ENCODE assay signal across 11 cellular contexts in genomic region chr4:101418466-101418865, GRCh38.
DNase-seq lines count a peak whose midpoint lies in the region; ATAC-seq and TF ChIP-seq lines count a peak whose summit lies in the region.
"Had no signal": no experiment of that assay in that cellular context is flagged by ENCODE, and none has a peak within 500 bp of the region (broad histone marks: within the 10 kb centered on the region; RNA-seq: fewer than 3 reads in every experiment).

No MANE protein-coding gene starts in this region.

- TF ChIP-seq CTCF in DND-41 (IDR thresholded peaks at IDR 0.05; ENCODE audit: borderline replicate concordance, extremely low read depth, low read length, poor library complexity, severe bottlenecking) (no peak), KMS-11 (conservative IDR thresholded peaks at IDR 0.05; ENCODE audit: low read depth, low read length) (no peak), foreskin keratinocyte (conservative IDR thresholded peaks at IDR 0.05) (no peak)

- peaks cover 13% of the 10 kb centered on the region for H3K27me3 Mint-ChIP-seq in activated naive CD8-positive, alpha-beta T cell treated with anti-CD3 and anti-CD28 coated beads, Interleukin-2, amount 10 ng/mL, durations not matched to agents 7 days and 5 days

- H2AFZ ChIP-seq in DND-41 (ENCODE audit: low read depth, low read length), result no peak overlapping the region
- H2AFZ ChIP-seq in KMS-11 (ENCODE audit: low read depth), result peak overlapping the region; percentile 10; the same call in 1 of the 2 replicates

- no peaks in the 10 kb centered on the region for H3K27me3 ChIP-seq in BLaER1
- no peaks in the 10 kb centered on the region for H3K27me3 ChIP-seq in DND-41 (ENCODE audit: insufficient read depth, low read length, poor library complexity)
- no peaks in the 10 kb centered on the region for H3K27me3 ChIP-seq in KMS-11 (ENCODE audit: insufficient read depth, low read depth)
- H3K27me3 ChIP-seq in foreskin keratinocyte, result no peaks in the 10 kb centered on the region
- H3K27me3 ChIP-seq: tibial nerve had no signal

- H3K36me3 ChIP-seq in BLaER1, result 0 out of 2 replicates have a peak, but pooled peaks cover 5% of the 10 kb centered on the region
- no peaks in the 10 kb centered on the region for H3K36me3 ChIP-seq in DND-41 (ENCODE audit: insufficient read depth, low read length)
- H3K36me3 ChIP-seq in KMS-11 (ENCODE audit: insufficient read depth), result no peaks in the 10 kb centered on the region
- H3K36me3 ChIP-seq: tibial nerve had no signal

- H3K9me3 ChIP-seq in BLaER1 (peaks cover 20% of the 10 kb centered on the region), DND-41 (ENCODE audit: insufficient read depth, low read length, severe bottlenecking) (peaks cover 2% of the 10 kb centered on the region)
- H3K9me3 ChIP-seq: tibial nerve had no signal

- peaks cover 8% of the 10 kb centered on the region for H3K36me3 Mint-ChIP-seq in activated naive CD8-positive, alpha-beta T cell treated with anti-CD3 and anti-CD28 coated beads, Interleukin-2, amount 10 ng/mL, durations not matched to agents 7 days and 5 days

- peak overlapping the region; percentile 80 for H3K4me2 ChIP-seq in BLaER1
- H3K4me2 ChIP-seq in DND-41 (ENCODE audit: insufficient read depth, low read length), result peak overlapping the region; percentile 50
- H3K4me2 ChIP-seq in KMS-11, result peak overlapping the region; percentile 90

- H3K27ac Mint-ChIP-seq in activated naive CD8-positive, alpha-beta T cell treated with anti-CD3 and anti-CD28 coated beads, Interleukin-2, amount 10 ng/mL, durations not matched to agents 7 days and 5 days, result peak overlapping the region; percentile 65

- H3K4me3 ChIP-seq in BLaER1 (peak overlapping the region; percentile 41; the same call in 1 of the 2 replicates), DND-41 (ENCODE audit: low read depth in 1 of 2, low read length in 2 of 2) (no peak overlapping the region), KMS-11 (IDR thresholded peaks at IDR 0.05; ENCODE audit: insufficient read depth, low read depth, low read length) (no peak overlapping the region)
- H3K4me3 ChIP-seq: SK-N-MC, tibial nerve had no signal

- H3K4me1 Mint-ChIP-seq in activated naive CD8-positive, alpha-beta T cell treated with anti-CD3 and anti-CD28 coated beads, Interleukin-2, amount 10 ng/mL, durations not matched to agents 7 days and 5 days, result peaks cover 32% of the 10 kb centered on the region

- H3K9ac ChIP-seq in BLaER1 (no peak overlapping the region), DND-41 (ENCODE audit: low read depth, low read length) (no peak overlapping the region), KMS-11 (no peak overlapping the region)

- H4K20me1 ChIP-seq in BLaER1, result no peaks in the 10 kb centered on the region
- peaks cover 10% of the 10 kb centered on the region for H4K20me1 ChIP-seq in DND-41 (ENCODE audit: insufficient read depth, low read length)
- H4K20me1 ChIP-seq in KMS-11 (ENCODE audit: insufficient read depth), result no peaks in the 10 kb centered on the region

- DNase-seq in DND-41 (peak; percentile 32), NCI-H187 treated with DMSO at 0.1 percent for 48 hours (lab: John Stamatoyannopoulos, UW) (no peak), foreskin keratinocyte (no peak), NOMO-1 (lab: John Stamatoyannopoulos, UW; ENCODE audit: unreplicated experiment in 2 of 2) (no peak), amniotic stem cell (lab: John Stamatoyannopoulos, UW) (no peak)
- no peak for DNase-seq in activated naive CD8-positive, alpha-beta T cell treated with anti-CD3 and anti-CD28 coated beads, Interleukin-2, amount 10 ng/mL, durations not matched to agents 7 days and 5 days
- DNase-seq: NCI-H1092 treated with DMSO at 0.1 percent for 48 hours had no signal

- H3K79me2 ChIP-seq in DND-41 (ENCODE audit: insufficient read depth, low read length) (no peaks in the 10 kb centered on the region), KMS-11 (ENCODE audit: insufficient read depth, low read depth) (no peaks in the 10 kb centered on the region)

- H3K9me3 Mint-ChIP-seq in activated naive CD8-positive, alpha-beta T cell treated with anti-CD3 and anti-CD28 coated beads, Interleukin-2, amount 10 ng/mL, durations not matched to agents 7 days and 5 days, result peaks cover 2% of the 10 kb centered on the region

- peak overlapping the region; percentile 64 for H3K27ac ChIP-seq in BLaER1
- peak overlapping the region; percentile 61 for H3K27ac ChIP-seq in DND-41 (ENCODE audit: low read length)
- H3K27ac ChIP-seq in KMS-11, result peak overlapping the region; percentile 38
- no peak overlapping the region for H3K27ac ChIP-seq in foreskin keratinocyte
- H3K27ac ChIP-seq: SK-N-MC, tibial nerve had no signal

- ATAC-seq in DND-41 (ENCODE audit: insufficient read depth, low read depth) (peak; percentile 39; the same call in 2 of the 3 replicates), foreskin keratinocyte (no peak)
- peak; percentile 25 for ATAC-seq in activated naive CD8-positive, alpha-beta T cell treated with anti-CD3 and anti-CD28 coated beads, Interleukin-2, amount 10 ng/mL, durations not matched to agents 7 days and 5 days (ENCODE audit: low read depth)

- H3K4me3 Mint-ChIP-seq in activated naive CD8-positive, alpha-beta T cell treated with anti-CD3 and anti-CD28 coated beads, Interleukin-2, amount 10 ng/mL, durations not matched to agents 7 days and 5 days, result peak overlapping the region; percentile 76

- POLR2A ChIA-PET in activated naive CD8-positive, alpha-beta T cell treated with anti-CD3 and anti-CD28 coated beads, Interleukin-2, amount 10 ng/mL, durations not matched to agents 7 days and 5 days (lab: Charles Lee), result interaction anchor here (0.6 to 3.0 kb wide), 3 partner anchors 8 to 109 kb away, joined by 3 to 26 read pairs (median 7); partner anchors contain the start of gene PPP3CA

- peaks cover 55% of the 10 kb centered on the region for H3K4me1 ChIP-seq in BLaER1
- H3K4me1 ChIP-seq in DND-41 (ENCODE audit: insufficient read depth, low read length), result peaks cover 45% of the 10 kb centered on the region
- peaks cover 58% of the 10 kb centered on the region for H3K4me1 ChIP-seq in KMS-11 (ENCODE audit: low read depth, poor library complexity, severe bottlenecking)
- H3K4me1 ChIP-seq in foreskin keratinocyte, result no peaks in the 10 kb centered on the region
